Comparison of ENCODE assay signal across 2 cellular contexts in genomic region chr19:56567274-56568120, GRCh38.
TF ChIP-seq lines count a peak whose summit lies in the region.

Gene ZNF470, plus strand, starts transcription at chr19:56567468. Its CDS starts 2,844 bp downstream, at chr19:56570312.

TF ChIP-seq in HEK293, 187 proteins besides CTCF, POLR2A, EP300 and RAD21 (continued from another document and continues in another):
- TF ChIP-seq ZNF518A (tag by site-specific recombination; conservative IDR thresholded peaks at IDR 0.05; ENCODE audit: low read depth) = 0 out of 2 replicates have a peak, but pooled peaks have one; percentile 36
- no peak for TF ChIP-seq ZNF658 (tag by site-specific recombination; IDR thresholded peaks at IDR 0.05)
- no peak for TF ChIP-seq SETDB1 (IDR thresholded peaks at IDR 0.05; ENCODE audit: insufficient read length, low read length)
- TF ChIP-seq ZNF561 (tag by site-specific recombination; IDR thresholded peaks at IDR 0.05; ENCODE audit: borderline replicate concordance) = peak; percentile 98
- TF ChIP-seq KLF8 (tag by site-specific recombination; IDR thresholded peaks at IDR 0.05) = peak; percentile 94
- TF ChIP-seq ZNF366 (tag by site-specific recombination; conservative IDR thresholded peaks at IDR 0.05) = no peak
- TF ChIP-seq ZNF426 (tag by site-specific recombination; IDR thresholded peaks at IDR 0.05) = no peak
- TF ChIP-seq ZNF791 (tag by site-specific recombination; IDR thresholded peaks at IDR 0.05) = no peak
- TF ChIP-seq ZNF521 (tag by site-specific recombination; IDR thresholded peaks at IDR 0.05) = no peak
- peak; percentile 88 for TF ChIP-seq PBX3 (CRISPR knock-in tag; IDR thresholded peaks at IDR 0.05)
- TF ChIP-seq ZNF777 (tag by site-specific recombination; IDR thresholded peaks at IDR 0.05; ENCODE audit: borderline replicate concordance) = no peak
- TF ChIP-seq ZNF596 (tag by site-specific recombination; IDR thresholded peaks at IDR 0.05) = no peak
- 0 out of 2 replicates have a peak, but pooled peaks have one; percentile 56 for TF ChIP-seq ZNF169 (tag by site-specific recombination; IDR thresholded peaks at IDR 0.05)
- no peak for TF ChIP-seq ZNF670 (tag by site-specific recombination; IDR thresholded peaks at IDR 0.05; ENCODE audit: low read depth)
- TF ChIP-seq ZSCAN23 (tag by site-specific recombination; IDR thresholded peaks at IDR 0.05) = no peak
- TF ChIP-seq ZNF433 (tag by site-specific recombination; IDR thresholded peaks at IDR 0.05; ENCODE audit: low read depth) = no peak
- no peak for TF ChIP-seq ZNF175 (tag by site-specific recombination; IDR thresholded peaks at IDR 0.05)
- no peak for TF ChIP-seq ZNF394 (tag by site-specific recombination; IDR thresholded peaks at IDR 0.05; ENCODE audit: borderline replicate concordance)
- TF ChIP-seq ZNF398 (tag by site-specific recombination; IDR thresholded peaks at IDR 0.05) = 0 out of 2 replicates have a peak, but pooled peaks have one; percentile 17
- peak; percentile 94 for TF ChIP-seq ZNF76 (tag by site-specific recombination; IDR thresholded peaks at IDR 0.05; ENCODE audit: borderline replicate concordance, low read depth)
- peak; percentile 67 for TF ChIP-seq ZNF341 (tag by site-specific recombination; IDR thresholded peaks at IDR 0.05; ENCODE audit: low read depth)
- TF ChIP-seq ZSCAN5A (tag by site-specific recombination; IDR thresholded peaks at IDR 0.05) = 0 out of 2 replicates have a peak, but pooled peaks have one; percentile 41

TF ChIP-seq in GM12878, 131 proteins besides CTCF, POLR2A, EP300 and RAD21 (continued from another document):
- no peak for TF ChIP-seq ZNF687 (IDR thresholded peaks at IDR 0.05)
- TF ChIP-seq KLF5 (IDR thresholded peaks at IDR 0.05; ENCODE audit: partially characterized antibody) = peak; percentile 15
- peak in 1 of 2 experiments; percentile 27; a peak in 1 of 4 replicates for TF ChIP-seq SRF (IDR thresholded peaks at IDR 0.05; ENCODE audit: low read depth in 2 of 2, low read length in 2 of 2)
- peak; percentile 76 for TF ChIP-seq SIX5 (IDR thresholded peaks at IDR 0.05; ENCODE audit: low read depth, low read length, severe bottlenecking)
- TF ChIP-seq EGR1 (IDR thresholded peaks at IDR 0.05; ENCODE audit: borderline replicate concordance in 1 of 2, low read depth in 2 of 2, low read length in 2 of 2) = peak; percentile 9 to 81; a peak in 2 of 3 replicates
- TF ChIP-seq MAX (IDR thresholded peaks at IDR 0.05; ENCODE audit: low read depth, low read length) = peak; percentile 17; the same call in 1 of the 2 replicates
- TF ChIP-seq NR2C2 (IDR thresholded peaks at IDR 0.05; ENCODE audit: borderline replicate concordance, control insufficient read depth, insufficient read length, low read depth) = no peak
- TF ChIP-seq TARDBP (IDR thresholded peaks at IDR 0.05; ENCODE audit: borderline replicate concordance) = peak; percentile 80; the same call in 1 of the 2 replicates
- no peak for TF ChIP-seq EZH2 (IDR thresholded peaks at IDR 0.05; ENCODE audit: borderline replicate concordance, control insufficient read depth, low read depth, low read length)
- peak; percentile 86 for TF ChIP-seq GABPA (IDR thresholded peaks at IDR 0.05; ENCODE audit: low read depth)
- TF ChIP-seq HCFC1 (IDR thresholded peaks at IDR 0.05; ENCODE audit: low read length) = peak; percentile 84
- peak; percentile 71 for TF ChIP-seq ZBTB40 (IDR thresholded peaks at IDR 0.05; ENCODE audit: borderline replicate concordance)
